In genomic region chr9:77673912-77674791, GRCh38 we compare ENCODE assay signal across 1 cellular context.
TF ChIP-seq lines count a peak whose summit lies in the region.

No MANE protein-coding gene starts in this region.

TF ChIP-seq in K562, 482 proteins besides CTCF, POLR2A, EP300 and RAD21:
- TF ChIP-seq ZBTB26 (CRISPR knock-in tag; IDR thresholded peaks at IDR 0.05) (no peak), RBM25 (IDR thresholded peaks at IDR 0.05; ENCODE audit: low read depth, low read length, severe bottlenecking) (no peak), ESRRB (CRISPR knock-in tag; IDR thresholded peaks at IDR 0.05; ENCODE audit: borderline replicate concordance) (no peak), NCOA4 (IDR thresholded peaks at IDR 0.05; ENCODE audit: partially characterized antibody) (no peak), PRPF4 (IDR thresholded peaks at IDR 0.05; ENCODE audit: insufficient read depth, low read depth, low read length, poor library complexity, severe bottlenecking) (no peak), CCAR2 (IDR thresholded peaks at IDR 0.05; ENCODE audit: low read depth, low read length) (no peak), PURB (CRISPR knock-in tag; IDR thresholded peaks at IDR 0.05; ENCODE audit: low read depth) (no peak), CXXC5 (CRISPR knock-in tag; IDR thresholded peaks at IDR 0.05) (no peak), TCF7L2 (IDR thresholded peaks at IDR 0.05; ENCODE audit: low read depth, low read length) (no peak)
- TF ChIP-seq, protein P1, sequence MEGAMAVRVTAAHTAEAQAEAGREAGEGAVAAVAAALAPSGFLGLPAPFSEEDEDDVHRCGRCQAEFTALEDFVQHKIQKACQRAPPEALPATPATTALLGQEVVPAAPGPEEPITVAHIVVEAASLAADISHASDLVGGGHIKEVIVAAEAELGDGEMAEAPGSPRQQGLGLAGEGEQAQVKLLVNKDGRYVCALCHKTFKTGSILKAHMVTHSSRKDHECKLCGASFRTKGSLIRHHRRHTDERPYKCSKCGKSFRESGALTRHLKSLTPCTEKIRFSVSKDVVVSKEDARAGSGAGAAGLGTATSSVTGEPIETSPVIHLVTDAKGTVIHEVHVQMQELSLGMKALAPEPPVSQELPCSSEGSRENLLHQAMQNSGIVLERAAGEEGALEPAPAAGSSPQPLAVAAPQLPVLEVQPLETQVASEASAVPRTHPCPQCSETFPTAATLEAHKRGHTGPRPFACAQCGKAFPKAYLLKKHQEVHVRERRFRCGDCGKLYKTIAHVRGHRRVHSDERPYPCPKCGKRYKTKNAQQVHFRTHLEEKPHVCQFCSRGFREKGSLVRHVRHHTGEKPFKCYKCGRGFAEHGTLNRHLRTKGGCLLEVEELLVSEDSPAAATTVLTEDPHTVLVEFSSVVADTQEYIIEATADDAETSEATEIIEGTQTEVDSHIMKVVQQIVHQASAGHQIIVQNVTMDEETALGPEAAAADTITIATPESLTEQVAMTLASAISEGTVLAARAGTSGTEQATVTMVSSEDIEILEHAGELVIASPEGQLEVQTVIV (CRISPR knock-in tag; IDR thresholded peaks at IDR 0.05; ENCODE audit: borderline replicate concordance) = no peak
- TF ChIP-seq, protein P2, sequence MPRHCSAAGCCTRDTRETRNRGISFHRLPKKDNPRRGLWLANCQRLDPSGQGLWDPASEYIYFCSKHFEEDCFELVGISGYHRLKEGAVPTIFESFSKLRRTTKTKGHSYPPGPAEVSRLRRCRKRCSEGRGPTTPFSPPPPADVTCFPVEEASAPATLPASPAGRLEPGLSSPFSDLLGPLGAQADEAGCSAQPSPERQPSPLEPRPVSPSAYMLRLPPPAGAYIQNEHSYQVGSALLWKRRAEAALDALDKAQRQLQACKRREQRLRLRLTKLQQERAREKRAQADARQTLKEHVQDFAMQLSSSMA (CRISPR knock-in tag; IDR thresholded peaks at IDR 0.05) = no peak
